ENCODE assay signal across 24 cellular contexts in the genomic region with DNA sequence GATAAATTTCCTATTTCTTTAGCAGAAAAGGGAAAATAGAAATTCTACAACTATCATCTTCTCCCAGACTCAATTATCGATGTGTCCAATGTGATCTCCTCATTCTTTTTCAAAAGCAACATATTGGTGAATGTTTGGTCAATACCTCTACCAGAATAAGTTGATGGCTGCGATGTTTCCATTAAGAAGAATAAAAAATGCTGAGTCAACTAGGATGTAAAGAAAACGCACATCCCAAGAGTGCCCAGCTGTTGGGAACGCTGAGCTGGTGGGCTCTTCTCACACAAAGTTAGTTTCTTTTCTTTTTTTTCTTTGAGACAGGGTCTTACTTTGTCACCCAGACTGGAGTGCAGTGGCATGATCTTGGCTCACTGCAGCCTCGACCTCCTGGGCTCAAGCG.
"Had no signal": no experiment of that assay in that cellular context is flagged by ENCODE, and none has a peak within 500 bp of the region (broad histone marks: within the 10 kb centered on the region; RNA-seq: fewer than 3 reads in every experiment).

No MANE protein-coding gene starts in this region.

- H3K27ac ChIP-seq: coronary artery, esophagus muscularis mucosa, foreskin keratinocyte, gastroesophageal sphincter, heart left ventricle, hepatocyte, left ventricle myocardium inferior, lower lobe of right lung had no signal

- H3K4me3 ChIP-seq: coronary artery, dorsolateral prefrontal cortex, esophagus muscularis mucosa, gastroesophageal sphincter, heart left ventricle, hepatocyte, left ventricle myocardium inferior, lower lobe of right lung, mucosa of descending colon had no signal

- H2AFZ ChIP-seq: hepatocyte had no signal

- H3K27me3 ChIP-seq: dorsolateral prefrontal cortex, esophagus muscularis mucosa, foreskin keratinocyte, gastroesophageal sphincter, heart left ventricle, hepatocyte had no signal

- H3K9me3 ChIP-seq: esophagus muscularis mucosa, gastroesophageal sphincter, heart left ventricle, left ventricle myocardium inferior, lower lobe of right lung, mucosa of descending colon had no signal

- ATAC-seq: foreskin keratinocyte, gastroesophageal sphincter, heart left ventricle, left colon, left lobe of liver, lower lobe of right lung, mucosa of descending colon had no signal

- H3K4me1 ChIP-seq: foreskin keratinocyte had no signal

- FAIRE-seq: colon, endothelial cell of umbilical vein, frontal cortex, kidney had no signal

- H3K4me2 ChIP-seq: hepatocyte had no signal

- DNase-seq: dermis blood vessel endothelial cell; effector CD4-positive, alpha-beta T cell; effector memory CD4-positive, alpha-beta T cell; foreskin keratinocyte; heart left ventricle; hypothalamus; immature natural killer cell; islet precursor cell; kidney; kidney glomerular epithelial cell; left colon; left ventricle myocardium inferior; lower lobe of right lung; mesenchymal stem cell; mucosa of descending colon had no signal

- H3K36me3 ChIP-seq: left ventricle myocardium inferior had no signal
